Comparison of ENCODE assay signal across 1 cellular context in the genomic region with DNA sequence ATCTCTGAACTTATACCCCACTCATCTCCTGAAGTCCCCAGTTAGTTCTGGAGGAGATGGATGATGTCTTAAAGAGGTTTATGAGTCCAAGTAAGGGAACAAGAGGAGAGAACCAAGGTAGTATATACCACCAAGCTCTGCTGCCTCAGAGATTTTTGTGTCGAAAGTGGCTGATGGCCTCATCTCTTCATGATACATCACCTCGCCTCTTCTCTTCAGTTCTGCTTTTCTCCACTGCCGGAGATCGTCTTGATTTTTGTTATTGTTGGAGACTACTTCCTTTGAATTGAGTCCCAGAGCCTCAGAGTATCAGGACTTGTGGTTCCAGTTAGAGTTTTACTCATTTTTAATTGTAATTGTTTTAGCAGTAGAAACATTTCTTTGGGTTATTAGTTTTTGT.
TF ChIP-seq lines count a peak whose summit lies in the region.

No MANE protein-coding gene starts in this region.

TF ChIP-seq in GM23338, 12 proteins besides CTCF, POLR2A, EP300 and RAD21 (continued from another document):
- TF ChIP-seq, protein P1, sequence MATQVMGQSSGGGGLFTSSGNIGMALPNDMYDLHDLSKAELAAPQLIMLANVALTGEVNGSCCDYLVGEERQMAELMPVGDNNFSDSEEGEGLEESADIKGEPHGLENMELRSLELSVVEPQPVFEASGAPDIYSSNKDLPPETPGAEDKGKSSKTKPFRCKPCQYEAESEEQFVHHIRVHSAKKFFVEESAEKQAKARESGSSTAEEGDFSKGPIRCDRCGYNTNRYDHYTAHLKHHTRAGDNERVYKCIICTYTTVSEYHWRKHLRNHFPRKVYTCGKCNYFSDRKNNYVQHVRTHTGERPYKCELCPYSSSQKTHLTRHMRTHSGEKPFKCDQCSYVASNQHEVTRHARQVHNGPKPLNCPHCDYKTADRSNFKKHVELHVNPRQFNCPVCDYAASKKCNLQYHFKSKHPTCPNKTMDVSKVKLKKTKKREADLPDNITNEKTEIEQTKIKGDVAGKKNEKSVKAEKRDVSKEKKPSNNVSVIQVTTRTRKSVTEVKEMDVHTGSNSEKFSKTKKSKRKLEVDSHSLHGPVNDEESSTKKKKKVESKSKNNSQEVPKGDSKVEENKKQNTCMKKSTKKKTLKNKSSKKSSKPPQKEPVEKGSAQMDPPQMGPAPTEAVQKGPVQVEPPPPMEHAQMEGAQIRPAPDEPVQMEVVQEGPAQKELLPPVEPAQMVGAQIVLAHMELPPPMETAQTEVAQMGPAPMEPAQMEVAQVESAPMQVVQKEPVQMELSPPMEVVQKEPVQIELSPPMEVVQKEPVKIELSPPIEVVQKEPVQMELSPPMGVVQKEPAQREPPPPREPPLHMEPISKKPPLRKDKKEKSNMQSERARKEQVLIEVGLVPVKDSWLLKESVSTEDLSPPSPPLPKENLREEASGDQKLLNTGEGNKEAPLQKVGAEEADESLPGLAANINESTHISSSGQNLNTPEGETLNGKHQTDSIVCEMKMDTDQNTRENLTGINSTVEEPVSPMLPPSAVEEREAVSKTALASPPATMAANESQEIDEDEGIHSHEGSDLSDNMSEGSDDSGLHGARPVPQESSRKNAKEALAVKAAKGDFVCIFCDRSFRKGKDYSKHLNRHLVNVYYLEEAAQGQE (IDR thresholded peaks at IDR 0.05; ENCODE audit: unreplicated experiment) = no peak
- TF ChIP-seq ZNF331 (CRISPR knock-in tag; IDR thresholded peaks at IDR 0.05; ENCODE audit: low read depth) (no peak), EZH2 (IDR thresholded peaks at IDR 0.05; ENCODE audit: low read depth, unreplicated experiment) (no peak), JUNB (IDR thresholded peaks at IDR 0.05; ENCODE audit: unreplicated experiment) (no peak)
- TF ChIP-seq, protein P2, sequence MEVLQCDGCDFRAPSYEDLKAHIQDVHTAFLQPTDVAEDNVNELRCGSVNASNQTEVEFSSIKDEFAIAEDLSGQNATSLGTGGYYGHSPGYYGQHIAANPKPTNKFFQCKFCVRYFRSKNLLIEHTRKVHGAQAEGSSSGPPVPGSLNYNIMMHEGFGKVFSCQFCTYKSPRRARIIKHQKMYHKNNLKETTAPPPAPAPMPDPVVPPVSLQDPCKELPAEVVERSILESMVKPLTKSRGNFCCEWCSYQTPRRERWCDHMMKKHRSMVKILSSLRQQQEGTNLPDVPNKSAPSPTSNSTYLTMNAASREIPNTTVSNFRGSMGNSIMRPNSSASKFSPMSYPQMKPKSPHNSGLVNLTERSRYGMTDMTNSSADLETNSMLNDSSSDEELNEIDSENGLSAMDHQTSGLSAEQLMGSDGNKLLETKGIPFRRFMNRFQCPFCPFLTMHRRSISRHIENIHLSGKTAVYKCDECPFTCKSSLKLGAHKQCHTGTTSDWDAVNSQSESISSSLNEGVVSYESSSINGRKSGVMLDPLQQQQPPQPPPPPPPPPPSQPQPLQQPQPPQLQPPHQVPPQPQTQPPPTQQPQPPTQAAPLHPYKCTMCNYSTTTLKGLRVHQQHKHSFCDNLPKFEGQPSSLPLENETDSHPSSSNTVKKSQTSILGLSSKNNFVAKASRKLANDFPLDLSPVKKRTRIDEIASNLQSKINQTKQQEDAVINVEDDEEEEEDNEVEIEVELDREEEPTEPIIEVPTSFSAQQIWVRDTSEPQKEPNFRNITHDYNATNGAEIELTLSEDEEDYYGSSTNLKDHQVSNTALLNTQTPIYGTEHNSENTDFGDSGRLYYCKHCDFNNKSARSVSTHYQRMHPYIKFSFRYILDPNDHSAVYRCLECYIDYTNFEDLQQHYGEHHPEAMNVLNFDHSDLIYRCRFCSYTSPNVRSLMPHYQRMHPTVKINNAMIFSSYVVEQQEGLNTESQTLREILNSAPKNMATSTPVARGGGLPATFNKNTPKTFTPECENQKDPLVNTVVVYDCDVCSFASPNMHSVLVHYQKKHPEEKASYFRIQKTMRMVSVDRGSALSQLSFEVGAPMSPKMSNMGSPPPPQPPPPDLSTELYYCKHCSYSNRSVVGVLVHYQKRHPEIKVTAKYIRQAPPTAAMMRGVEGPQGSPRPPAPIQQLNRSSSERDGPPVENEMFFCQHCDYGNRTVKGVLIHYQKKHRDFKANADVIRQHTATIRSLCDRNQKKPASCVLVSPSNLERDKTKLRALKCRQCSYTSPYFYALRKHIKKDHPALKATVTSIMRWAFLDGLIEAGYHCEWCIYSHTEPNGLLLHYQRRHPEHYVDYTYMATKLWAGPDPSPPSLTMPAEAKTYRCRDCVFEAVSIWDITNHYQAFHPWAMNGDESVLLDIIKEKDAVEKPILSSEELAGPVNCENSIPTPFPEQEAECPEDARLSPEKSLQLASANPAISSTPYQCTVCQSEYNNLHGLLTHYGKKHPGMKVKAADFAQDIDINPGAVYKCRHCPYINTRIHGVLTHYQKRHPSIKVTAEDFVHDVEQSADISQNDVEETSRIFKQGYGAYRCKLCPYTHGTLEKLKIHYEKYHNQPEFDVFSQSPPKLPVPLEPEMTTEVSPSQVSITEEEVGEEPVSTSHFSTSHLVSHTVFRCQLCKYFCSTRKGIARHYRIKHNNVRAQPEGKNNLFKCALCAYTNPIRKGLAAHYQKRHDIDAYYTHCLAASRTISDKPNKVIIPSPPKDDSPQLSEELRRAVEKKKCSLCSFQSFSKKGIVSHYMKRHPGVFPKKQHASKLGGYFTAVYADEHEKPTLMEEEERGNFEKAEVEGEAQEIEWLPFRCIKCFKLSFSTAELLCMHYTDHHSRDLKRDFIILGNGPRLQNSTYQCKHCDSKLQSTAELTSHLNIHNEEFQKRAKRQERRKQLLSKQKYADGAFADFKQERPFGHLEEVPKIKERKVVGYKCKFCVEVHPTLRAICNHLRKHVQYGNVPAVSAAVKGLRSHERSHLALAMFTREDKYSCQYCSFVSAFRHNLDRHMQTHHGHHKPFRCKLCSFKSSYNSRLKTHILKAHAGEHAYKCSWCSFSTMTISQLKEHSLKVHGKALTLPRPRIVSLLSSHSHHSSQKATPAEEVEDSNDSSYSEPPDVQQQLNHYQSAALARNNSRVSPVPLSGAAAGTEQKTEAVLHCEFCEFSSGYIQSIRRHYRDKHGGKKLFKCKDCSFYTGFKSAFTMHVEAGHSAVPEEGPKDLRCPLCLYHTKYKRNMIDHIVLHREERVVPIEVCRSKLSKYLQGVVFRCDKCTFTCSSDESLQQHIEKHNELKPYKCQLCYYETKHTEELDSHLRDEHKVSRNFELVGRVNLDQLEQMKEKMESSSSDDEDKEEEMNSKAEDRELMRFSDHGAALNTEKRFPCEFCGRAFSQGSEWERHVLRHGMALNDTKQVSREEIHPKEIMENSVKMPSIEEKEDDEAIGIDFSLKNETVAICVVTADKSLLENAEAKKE (CRISPR knock-in tag; IDR thresholded peaks at IDR 0.05) = no peak
- TF ChIP-seq, protein P3, sequence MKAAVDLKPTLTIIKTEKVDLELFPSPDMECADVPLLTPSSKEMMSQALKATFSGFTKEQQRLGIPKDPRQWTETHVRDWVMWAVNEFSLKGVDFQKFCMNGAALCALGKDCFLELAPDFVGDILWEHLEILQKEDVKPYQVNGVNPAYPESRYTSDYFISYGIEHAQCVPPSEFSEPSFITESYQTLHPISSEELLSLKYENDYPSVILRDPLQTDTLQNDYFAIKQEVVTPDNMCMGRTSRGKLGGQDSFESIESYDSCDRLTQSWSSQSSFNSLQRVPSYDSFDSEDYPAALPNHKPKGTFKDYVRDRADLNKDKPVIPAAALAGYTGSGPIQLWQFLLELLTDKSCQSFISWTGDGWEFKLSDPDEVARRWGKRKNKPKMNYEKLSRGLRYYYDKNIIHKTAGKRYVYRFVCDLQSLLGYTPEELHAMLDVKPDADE (IDR thresholded peaks at IDR 0.05) = no peak
